Comparison of ENCODE assay signal across 1 cellular context in the genomic region with DNA sequence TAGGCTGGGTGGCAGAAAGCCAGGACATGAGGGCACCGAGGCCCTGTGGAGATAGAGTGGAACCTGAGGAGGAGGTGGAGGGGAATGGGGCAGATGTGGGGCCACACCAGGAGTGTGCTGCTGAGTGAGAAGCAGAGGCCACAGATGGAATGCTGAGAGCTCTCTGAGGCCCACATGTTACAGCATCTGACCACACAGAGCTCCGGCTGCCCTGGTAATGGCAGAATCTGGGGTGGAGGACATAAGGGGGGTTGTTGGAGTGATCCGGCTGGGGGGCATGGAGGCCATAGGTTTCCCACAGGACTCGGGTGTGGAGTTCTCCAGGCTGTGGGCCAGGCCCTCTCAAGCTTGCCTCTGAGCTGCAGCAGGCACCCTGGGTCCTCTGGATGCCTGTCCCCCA.
TF ChIP-seq lines count a peak whose summit lies in the region.

No MANE protein-coding gene starts in this region.

TF ChIP-seq in SK-N-SH treated with all-trans-retinoic acid at 6 μM for 48 hours, 23 proteins besides CTCF, POLR2A, EP300 and RAD21 (continued from another document):
- TF ChIP-seq, protein P1, sequence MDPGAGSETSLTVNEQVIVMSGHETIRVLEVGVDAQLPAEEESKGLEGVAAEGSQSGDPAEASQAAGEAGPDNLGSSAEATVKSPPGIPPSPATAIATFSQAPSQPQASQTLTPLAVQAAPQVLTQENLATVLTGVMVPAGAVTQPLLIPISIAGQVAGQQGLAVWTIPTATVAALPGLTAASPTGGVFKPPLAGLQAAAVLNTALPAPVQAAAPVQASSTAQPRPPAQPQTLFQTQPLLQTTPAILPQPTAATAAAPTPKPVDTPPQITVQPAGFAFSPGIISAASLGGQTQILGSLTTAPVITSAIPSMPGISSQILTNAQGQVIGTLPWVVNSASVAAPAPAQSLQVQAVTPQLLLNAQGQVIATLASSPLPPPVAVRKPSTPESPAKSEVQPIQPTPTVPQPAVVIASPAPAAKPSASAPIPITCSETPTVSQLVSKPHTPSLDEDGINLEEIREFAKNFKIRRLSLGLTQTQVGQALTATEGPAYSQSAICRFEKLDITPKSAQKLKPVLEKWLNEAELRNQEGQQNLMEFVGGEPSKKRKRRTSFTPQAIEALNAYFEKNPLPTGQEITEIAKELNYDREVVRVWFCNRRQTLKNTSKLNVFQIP (CRISPR knock-in tag; IDR thresholded peaks at IDR 0.05; ENCODE audit: borderline replicate concordance, low read depth): no peak
- TF ChIP-seq ZFP3 (CRISPR knock-in tag; IDR thresholded peaks at IDR 0.05) (no peak), ARNTL (CRISPR knock-in tag; IDR thresholded peaks at IDR 0.05; ENCODE audit: borderline replicate concordance, low read depth) (no peak), RARB (CRISPR knock-in tag; IDR thresholded peaks at IDR 0.05) (no peak), ZFP30 (CRISPR knock-in tag; IDR thresholded peaks at IDR 0.05) (no peak), ESRRG (CRISPR knock-in tag; IDR thresholded peaks at IDR 0.05) (no peak), ZNF565 (CRISPR knock-in tag; conservative IDR thresholded peaks at IDR 0.05; ENCODE audit: low read depth) (no peak), ZNF8 (CRISPR knock-in tag; IDR thresholded peaks at IDR 0.05) (no peak)
- TF ChIP-seq, protein P2, sequence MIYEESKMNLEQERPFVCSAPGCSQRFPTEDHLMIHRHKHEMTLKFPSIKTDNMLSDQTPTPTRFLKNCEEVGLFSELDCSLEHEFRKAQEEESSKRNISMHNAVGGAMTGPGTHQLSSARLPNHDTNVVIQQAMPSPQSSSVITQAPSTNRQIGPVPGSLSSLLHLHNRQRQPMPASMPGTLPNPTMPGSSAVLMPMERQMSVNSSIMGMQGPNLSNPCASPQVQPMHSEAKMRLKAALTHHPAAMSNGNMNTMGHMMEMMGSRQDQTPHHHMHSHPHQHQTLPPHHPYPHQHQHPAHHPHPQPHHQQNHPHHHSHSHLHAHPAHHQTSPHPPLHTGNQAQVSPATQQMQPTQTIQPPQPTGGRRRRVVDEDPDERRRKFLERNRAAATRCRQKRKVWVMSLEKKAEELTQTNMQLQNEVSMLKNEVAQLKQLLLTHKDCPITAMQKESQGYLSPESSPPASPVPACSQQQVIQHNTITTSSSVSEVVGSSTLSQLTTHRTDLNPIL (CRISPR knock-in tag; IDR thresholded peaks at IDR 0.05; ENCODE audit: low read depth): no peak
- TF ChIP-seq, protein P3, sequence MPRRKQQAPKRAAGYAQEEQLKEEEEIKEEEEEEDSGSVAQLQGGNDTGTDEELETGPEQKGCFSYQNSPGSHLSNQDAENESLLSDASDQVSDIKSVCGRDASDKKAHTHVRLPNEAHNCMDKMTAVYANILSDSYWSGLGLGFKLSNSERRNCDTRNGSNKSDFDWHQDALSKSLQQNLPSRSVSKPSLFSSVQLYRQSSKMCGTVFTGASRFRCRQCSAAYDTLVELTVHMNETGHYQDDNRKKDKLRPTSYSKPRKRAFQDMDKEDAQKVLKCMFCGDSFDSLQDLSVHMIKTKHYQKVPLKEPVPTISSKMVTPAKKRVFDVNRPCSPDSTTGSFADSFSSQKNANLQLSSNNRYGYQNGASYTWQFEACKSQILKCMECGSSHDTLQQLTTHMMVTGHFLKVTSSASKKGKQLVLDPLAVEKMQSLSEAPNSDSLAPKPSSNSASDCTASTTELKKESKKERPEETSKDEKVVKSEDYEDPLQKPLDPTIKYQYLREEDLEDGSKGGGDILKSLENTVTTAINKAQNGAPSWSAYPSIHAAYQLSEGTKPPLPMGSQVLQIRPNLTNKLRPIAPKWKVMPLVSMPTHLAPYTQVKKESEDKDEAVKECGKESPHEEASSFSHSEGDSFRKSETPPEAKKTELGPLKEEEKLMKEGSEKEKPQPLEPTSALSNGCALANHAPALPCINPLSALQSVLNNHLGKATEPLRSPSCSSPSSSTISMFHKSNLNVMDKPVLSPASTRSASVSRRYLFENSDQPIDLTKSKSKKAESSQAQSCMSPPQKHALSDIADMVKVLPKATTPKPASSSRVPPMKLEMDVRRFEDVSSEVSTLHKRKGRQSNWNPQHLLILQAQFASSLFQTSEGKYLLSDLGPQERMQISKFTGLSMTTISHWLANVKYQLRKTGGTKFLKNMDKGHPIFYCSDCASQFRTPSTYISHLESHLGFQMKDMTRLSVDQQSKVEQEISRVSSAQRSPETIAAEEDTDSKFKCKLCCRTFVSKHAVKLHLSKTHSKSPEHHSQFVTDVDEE (CRISPR knock-in tag; IDR thresholded peaks at IDR 0.05): no peak
TF ChIP-seq in SK-N-SH treated with all-trans-retinoic acid at 6 μM for 48 hours: peak in this region for 0.
